ENCODE assay signal across 1 cellular context in the genomic region with DNA sequence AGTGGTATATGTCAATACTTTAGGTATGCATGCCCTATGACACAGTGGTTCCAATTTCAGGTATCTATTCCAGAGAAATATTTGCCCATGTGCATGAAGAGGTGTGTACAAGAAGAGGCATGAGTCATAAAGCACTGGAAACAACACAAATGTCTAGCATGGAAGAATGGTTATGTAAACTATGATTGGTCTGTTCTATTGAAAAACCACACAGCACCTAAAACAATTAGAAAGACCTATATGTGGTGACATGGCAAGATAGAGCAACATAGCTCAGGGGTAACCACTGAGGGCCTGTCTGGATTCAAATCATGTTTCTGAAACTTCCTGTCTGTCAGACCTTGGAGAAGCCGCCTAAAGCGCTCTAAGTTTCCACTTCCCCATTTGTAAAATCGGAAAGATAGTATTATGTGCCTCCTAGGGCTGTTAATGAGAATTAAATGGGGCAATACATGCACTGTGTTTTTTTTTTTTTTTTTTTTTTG.
TF ChIP-seq lines count a peak whose summit lies in the region.

No MANE protein-coding gene starts in this region.

TF ChIP-seq in HepG2, 621 proteins besides CTCF, POLR2A, EP300 and RAD21 (continued from another document and continues in another):
- TF ChIP-seq, protein P1, sequence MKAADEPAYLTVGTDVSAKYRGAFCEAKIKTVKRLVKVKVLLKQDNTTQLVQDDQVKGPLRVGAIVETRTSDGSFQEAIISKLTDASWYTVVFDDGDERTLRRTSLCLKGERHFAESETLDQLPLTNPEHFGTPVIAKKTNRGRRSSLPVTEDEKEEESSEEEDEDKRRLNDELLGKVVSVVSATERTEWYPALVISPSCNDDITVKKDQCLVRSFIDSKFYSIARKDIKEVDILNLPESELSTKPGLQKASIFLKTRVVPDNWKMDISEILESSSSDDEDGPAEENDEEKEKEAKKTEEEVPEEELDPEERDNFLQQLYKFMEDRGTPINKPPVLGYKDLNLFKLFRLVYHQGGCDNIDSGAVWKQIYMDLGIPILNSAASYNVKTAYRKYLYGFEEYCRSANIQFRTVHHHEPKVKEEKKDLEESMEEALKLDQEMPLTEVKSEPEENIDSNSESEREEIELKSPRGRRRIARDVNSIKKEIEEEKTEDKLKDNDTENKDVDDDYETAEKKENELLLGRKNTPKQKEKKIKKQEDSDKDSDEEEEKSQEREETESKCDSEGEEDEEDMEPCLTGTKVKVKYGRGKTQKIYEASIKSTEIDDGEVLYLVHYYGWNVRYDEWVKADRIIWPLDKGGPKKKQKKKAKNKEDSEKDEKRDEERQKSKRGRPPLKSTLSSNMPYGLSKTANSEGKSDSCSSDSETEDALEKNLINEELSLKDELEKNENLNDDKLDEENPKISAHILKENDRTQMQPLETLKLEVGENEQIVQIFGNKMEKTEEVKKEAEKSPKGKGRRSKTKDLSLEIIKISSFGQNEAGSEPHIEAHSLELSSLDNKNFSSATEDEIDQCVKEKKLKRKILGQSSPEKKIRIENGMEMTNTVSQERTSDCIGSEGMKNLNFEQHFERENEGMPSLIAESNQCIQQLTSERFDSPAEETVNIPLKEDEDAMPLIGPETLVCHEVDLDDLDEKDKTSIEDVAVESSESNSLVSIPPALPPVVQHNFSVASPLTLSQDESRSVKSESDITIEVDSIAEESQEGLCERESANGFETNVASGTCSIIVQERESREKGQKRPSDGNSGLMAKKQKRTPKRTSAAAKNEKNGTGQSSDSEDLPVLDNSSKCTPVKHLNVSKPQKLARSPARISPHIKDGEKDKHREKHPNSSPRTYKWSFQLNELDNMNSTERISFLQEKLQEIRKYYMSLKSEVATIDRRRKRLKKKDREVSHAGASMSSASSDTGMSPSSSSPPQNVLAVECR (CRISPR knock-in tag; IDR thresholded peaks at IDR 0.05; ENCODE audit: borderline replicate concordance), result no peak
- TF ChIP-seq ELF3 (CRISPR knock-in tag; IDR thresholded peaks at IDR 0.05) (peak; percentile 72), SOX13 (IDR thresholded peaks at IDR 0.05) (no peak), SOX13 (CRISPR knock-in tag; conservative IDR thresholded peaks at IDR 0.05 in 1 of 2, IDR thresholded peaks at IDR 0.05 in 1 of 2) (peak in 1 of 2 experiments; percentile 80; a peak in 2 of 4 replicates), FOXP1 (IDR thresholded peaks at IDR 0.05) (peak; percentile 66; the same call in 1 of the 2 replicates), FOXP1 (CRISPR knock-in tag; IDR thresholded peaks at IDR 0.05) (peak; percentile 93), ZFP37 (CRISPR knock-in tag; IDR thresholded peaks at IDR 0.05; ENCODE audit: borderline replicate concordance) (no peak), ZNF432 (CRISPR knock-in tag; IDR thresholded peaks at IDR 0.05; ENCODE audit: borderline replicate concordance) (no peak), ZNF33A (CRISPR knock-in tag; IDR thresholded peaks at IDR 0.05; ENCODE audit: borderline replicate concordance) (no peak), ZBTB14 (CRISPR knock-in tag; IDR thresholded peaks at IDR 0.05) (no peak), NFKB2 (CRISPR knock-in tag; IDR thresholded peaks at IDR 0.05; ENCODE audit: borderline replicate concordance) (no peak), HHEX (CRISPR knock-in tag; IDR thresholded peaks at IDR 0.05) (peak; percentile 9; the same call in 1 of the 2 replicates), YEATS2 (CRISPR knock-in tag; IDR thresholded peaks at IDR 0.05; ENCODE audit: borderline replicate concordance) (peak; percentile 23; the same call in 1 of the 2 replicates), ZKSCAN8 (CRISPR knock-in tag; IDR thresholded peaks at IDR 0.05; ENCODE audit: borderline replicate concordance) (peak; percentile 42; the same call in 1 of the 2 replicates), ZNF792 (CRISPR knock-in tag; IDR thresholded peaks at IDR 0.05) (peak; percentile 44; the same call in 1 of the 2 replicates), TRIM24 (CRISPR knock-in tag; IDR thresholded peaks at IDR 0.05) (no peak), ZSCAN9 (CRISPR knock-in tag; IDR thresholded peaks at IDR 0.05; ENCODE audit: borderline replicate concordance) (peak; percentile 37; the same call in 1 of the 2 replicates), ZGPAT (CRISPR knock-in tag; IDR thresholded peaks at IDR 0.05) (peak; percentile 53; the same call in 1 of the 2 replicates), ONECUT2 (CRISPR knock-in tag; IDR thresholded peaks at IDR 0.05) (no peak), PREB (CRISPR knock-in tag; IDR thresholded peaks at IDR 0.05) (no peak), MAF1 (CRISPR knock-in tag; IDR thresholded peaks at IDR 0.05; ENCODE audit: borderline replicate concordance) (no peak), RBFOX2 (IDR thresholded peaks at IDR 0.05; ENCODE audit: low read depth, low read length) (no peak), RBM22 (optimal IDR thresholded peaks at IDR 0.05; ENCODE audit: low read length) (no peak), KLF11 (CRISPR knock-in tag; IDR thresholded peaks at IDR 0.05) (no peak), BCL6 (CRISPR knock-in tag; IDR thresholded peaks at IDR 0.05) (peak; percentile 62), ZNF138 (CRISPR knock-in tag; IDR thresholded peaks at IDR 0.05; ENCODE audit: low read depth) (no peak), ZNF318 (CRISPR knock-in tag; IDR thresholded peaks at IDR 0.05) (no peak), PAWR (CRISPR knock-in tag; IDR thresholded peaks at IDR 0.05; ENCODE audit: borderline replicate concordance) (no peak), YEATS4 (CRISPR knock-in tag; IDR thresholded peaks at IDR 0.05; ENCODE audit: borderline replicate concordance) (no peak)
- TF ChIP-seq, protein P2, sequence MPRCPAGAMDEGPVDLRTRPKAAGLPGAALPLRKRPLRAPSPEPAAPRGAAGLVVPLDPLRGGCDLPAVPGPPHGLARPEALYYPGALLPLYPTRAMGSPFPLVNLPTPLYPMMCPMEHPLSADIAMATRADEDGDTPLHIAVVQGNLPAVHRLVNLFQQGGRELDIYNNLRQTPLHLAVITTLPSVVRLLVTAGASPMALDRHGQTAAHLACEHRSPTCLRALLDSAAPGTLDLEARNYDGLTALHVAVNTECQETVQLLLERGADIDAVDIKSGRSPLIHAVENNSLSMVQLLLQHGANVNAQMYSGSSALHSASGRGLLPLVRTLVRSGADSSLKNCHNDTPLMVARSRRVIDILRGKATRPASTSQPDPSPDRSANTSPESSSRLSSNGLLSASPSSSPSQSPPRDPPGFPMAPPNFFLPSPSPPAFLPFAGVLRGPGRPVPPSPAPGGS (CRISPR knock-in tag; IDR thresholded peaks at IDR 0.05), result no peak
- TF ChIP-seq, protein P3, sequence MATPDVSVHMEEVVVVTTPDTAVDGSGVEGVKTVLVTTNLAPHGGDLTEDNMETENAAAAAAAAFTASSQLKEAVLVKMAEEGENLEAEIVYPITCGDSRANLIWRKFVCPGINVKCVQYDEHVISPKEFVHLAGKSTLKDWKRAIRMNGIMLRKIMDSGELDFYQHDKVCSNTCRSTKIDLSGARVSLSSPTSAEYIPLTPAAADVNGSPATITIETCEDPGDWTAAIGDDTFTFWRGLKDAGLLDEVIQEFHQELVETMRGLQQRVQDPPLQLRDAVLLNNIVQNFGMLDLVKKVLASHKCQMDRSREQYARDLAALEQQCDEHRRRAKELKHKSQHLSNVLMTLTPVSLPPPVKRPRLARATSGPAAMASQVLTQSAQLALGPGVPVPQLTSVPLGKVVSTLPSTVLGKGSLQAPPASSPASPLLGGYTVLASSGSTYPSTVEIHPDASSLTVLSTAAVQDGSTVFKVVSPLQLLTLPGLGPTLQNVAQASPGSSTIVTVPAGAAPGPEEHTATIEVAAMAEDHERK (CRISPR knock-in tag; IDR thresholded peaks at IDR 0.05; ENCODE audit: low read depth), result no peak
- TF ChIP-seq, protein P4, sequence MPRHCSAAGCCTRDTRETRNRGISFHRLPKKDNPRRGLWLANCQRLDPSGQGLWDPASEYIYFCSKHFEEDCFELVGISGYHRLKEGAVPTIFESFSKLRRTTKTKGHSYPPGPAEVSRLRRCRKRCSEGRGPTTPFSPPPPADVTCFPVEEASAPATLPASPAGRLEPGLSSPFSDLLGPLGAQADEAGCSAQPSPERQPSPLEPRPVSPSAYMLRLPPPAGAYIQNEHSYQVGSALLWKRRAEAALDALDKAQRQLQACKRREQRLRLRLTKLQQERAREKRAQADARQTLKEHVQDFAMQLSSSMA (CRISPR knock-in tag; IDR thresholded peaks at IDR 0.05), result no peak
- TF ChIP-seq, protein P5, sequence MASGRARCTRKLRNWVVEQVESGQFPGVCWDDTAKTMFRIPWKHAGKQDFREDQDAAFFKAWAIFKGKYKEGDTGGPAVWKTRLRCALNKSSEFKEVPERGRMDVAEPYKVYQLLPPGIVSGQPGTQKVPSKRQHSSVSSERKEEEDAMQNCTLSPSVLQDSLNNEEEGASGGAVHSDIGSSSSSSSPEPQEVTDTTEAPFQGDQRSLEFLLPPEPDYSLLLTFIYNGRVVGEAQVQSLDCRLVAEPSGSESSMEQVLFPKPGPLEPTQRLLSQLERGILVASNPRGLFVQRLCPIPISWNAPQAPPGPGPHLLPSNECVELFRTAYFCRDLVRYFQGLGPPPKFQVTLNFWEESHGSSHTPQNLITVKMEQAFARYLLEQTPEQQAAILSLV (CRISPR knock-in tag; IDR thresholded peaks at IDR 0.05; ENCODE audit: borderline replicate concordance), result no peak
